In genomic region chr12:131928765-131929529, GRCh38 we compare ENCODE assay signal across 8 cellular contexts. TPM values are rescaled to one million over a fixed set of nuclear protein-coding genes. Genes with fewer than 3 reads are reported as not detected.
A peak's percentile ranks its signal among the peaks of the same experiment; 100 is the strongest.
DNase-seq lines count a peak whose midpoint lies in the region; ATAC-seq and TF ChIP-seq lines count a peak whose summit lies in the region.

PUS1 (plus strand) TSS chr12:131929276; CDS start chr12:131929723, 447 bp downstream.

- no peak for TF ChIP-seq CTCF in left lung (IDR thresholded peaks at IDR 0.05)

- H4K20me1 ChIP-seq in BLaER1, result peaks cover 40% of the 10 kb centered on the region

- H3K9ac ChIP-seq in BLaER1, result peak within 1 kb of the TSS; percentile 97

- H3K4me1 ChIP-seq in BLaER1 (peaks cover 55% of the 10 kb centered on the region), left lung (peaks cover 8 to 31% of the 10 kb centered on the region in 2 donors)

- peak within 1 kb of the TSS; percentile 96 for H3K27ac ChIP-seq in BLaER1
- peak within 1 kb of the TSS; percentile 75 to 80 for H3K27ac ChIP-seq in left lung

- peak within 1 kb of the TSS; percentile 96 for H3K4me2 ChIP-seq in BLaER1

- H3K4me3 ChIP-seq in BLaER1 (peak within 1 kb of the TSS; percentile 93), left lung (peak within 1 kb of the TSS; percentile 64 to 83)

- H3K36me3 ChIP-seq in BLaER1 (peaks cover 35% of the 10 kb centered on the region), left lung (peaks cover 0 to 21% of the 10 kb centered on the region in 2 donors)

- H3K9me3 ChIP-seq in BLaER1 (no peaks in the 10 kb centered on the region; the same call in none of the 2 replicates), left lung (no peaks in the 10 kb centered on the region)

- DNase-seq in NCI-H748 (lab: John Stamatoyannopoulos, UW; ENCODE audit: unreplicated experiment) (peak; percentile 95), dedifferentiated amniotic fluid mesenchymal stem cell (ENCODE audit: extremely low spot score) (peak; percentile 88), left lung (peak; percentile 95 to 97)
- DNase-seq in activated CD4-positive, alpha-beta T cell treated with anti-CD3 and anti-CD28 coated beads, Interleukin-2, amount 50 U/mL, for 1 hour, result peak; percentile 91
- DNase-seq in stimulated activated CD4-positive, alpha-beta T cell treated with anti-CD3 and anti-CD28 coated beads, Interleukin-2, amount 100 ng/mL, for 4 hours (ENCODE audit: low read depth), result peak; percentile 91

- no peaks in the 10 kb centered on the region for H3K27me3 ChIP-seq in BLaER1
- H3K27me3 ChIP-seq in left lung, result no peaks in the 10 kb centered on the region

- intact Hi-C loops in left lung (cut with DNase I), result no loop called here

- ATAC-seq in GM19328 (IDR thresholded peaks at IDR 0.05; ENCODE audit: unreplicated experiment) (peak; percentile 62), HG03469 (IDR thresholded peaks at IDR 0.05; ENCODE audit: unreplicated experiment) (peak; percentile 52), left lung (peak; percentile 96)

RNA-seq across cellular contexts. Expression of gene PUS1, which starts in this region (rescaled TPM):
- total RNA-seq in left lung, result 10 to 100 TPM; 16.3 to 30.1 TPM

Comparison
In these comparisons a context has a peak if more than half of its experiments do, and no peak if none do; other contexts are left out.
1. Peak in every context shown above with its lines: DNase-seq, ATAC-seq, H3K4me3 ChIP-seq and H3K27ac ChIP-seq.